ENCODE assay signal across 8 cellular contexts in the genomic region with DNA sequence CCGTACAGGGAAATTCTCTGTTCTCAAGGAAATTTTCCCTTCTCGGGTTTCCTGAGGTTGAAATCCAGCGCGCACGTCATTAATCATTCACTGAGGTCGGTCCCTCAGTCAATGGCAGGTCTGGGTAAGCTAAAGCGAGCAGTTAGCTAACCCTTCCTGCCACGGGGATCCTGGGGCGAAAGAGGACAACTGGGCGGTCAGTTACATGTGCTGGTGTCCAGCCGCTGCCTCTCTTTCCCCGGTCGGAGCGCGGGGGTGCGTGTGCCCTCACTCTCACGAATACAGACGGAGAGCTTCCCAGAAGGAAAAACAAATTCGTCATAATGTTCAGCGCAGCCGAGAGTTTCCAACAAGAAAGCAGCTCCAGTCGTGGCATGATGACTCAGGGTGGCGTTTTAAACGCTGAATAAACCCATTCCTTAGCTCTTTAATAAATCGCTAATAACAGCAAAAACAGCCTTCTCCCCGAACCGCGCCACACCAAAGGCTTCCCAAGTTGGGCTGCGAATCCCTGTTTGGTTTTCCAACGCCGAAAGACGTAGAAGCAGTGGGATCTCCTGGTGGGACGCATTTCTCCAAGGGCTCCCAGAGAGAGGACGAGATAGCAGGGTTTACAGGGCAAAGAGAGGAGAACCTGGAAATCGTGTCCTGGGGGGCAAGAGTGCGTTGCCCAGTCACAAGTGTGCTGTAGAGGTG. TPM values are rescaled to one million over a fixed set of nuclear protein-coding genes. Genes with fewer than 3 reads are reported as not detected.
DNase-seq lines count a peak whose midpoint lies in the region; ATAC-seq lines count a peak whose summit lies in the region.

No MANE protein-coding gene starts in this region.

- H3K4me3 ChIP-seq in ectodermal cell (ENCODE audit: insufficient read depth, low read depth, low read length) = peak overlapping the region; percentile 40

- DNase-seq in NCI-H146 treated with DMSO at 0.1 percent for 48 hours (lab: John Stamatoyannopoulos, UW; ENCODE audit: unreplicated experiment) (peak; percentile 24), HuH-7 (ENCODE audit: low spot score) (no peak), GM19240 (ENCODE audit: insufficient read length, low spot score) (no peak), cerebellum (ENCODE audit: low spot score) (no peak)
- DNase-seq in naive thymus-derived CD8-positive, alpha-beta T cell = no peak

- 3% methylated on average over 36 of the region's 36 CpGs for WGBS in ectodermal cell, 2 experiments

- POLR2A ChIA-PET in naive thymus-derived CD8-positive, alpha-beta T cell (lab: Charles Lee) = no interaction called here

- peak overlapping the region; percentile 50 to 91 (median 81) for H3K4me3 Mint-ChIP-seq in naive thymus-derived CD8-positive, alpha-beta T cell

- H3K27me3 Mint-ChIP-seq in naive thymus-derived CD8-positive, alpha-beta T cell = peaks cover 62 to 78% (median 74%) of the 10 kb centered on the region in 5 donors

- H3K9ac ChIP-seq in ES-I3 (ENCODE audit: low read depth, low read length) = peak overlapping the region; percentile 41; the same call in 1 of the 2 replicates

- ATAC-seq in naive thymus-derived CD8-positive, alpha-beta T cell = no peak
- ATAC-seq in HG03457 (IDR thresholded peaks at IDR 0.05; ENCODE audit: unreplicated experiment) = no peak

- no peaks in the 10 kb centered on the region for H3K9me3 ChIP-seq in ES-I3 (ENCODE audit: control insufficient read depth, insufficient read depth, low read length)
- no peaks in the 10 kb centered on the region for H3K9me3 ChIP-seq in ectodermal cell (ENCODE audit: control insufficient read depth, low read length)

- peaks cover 100% of the 10 kb centered on the region for H3K27me3 ChIP-seq in ectodermal cell (ENCODE audit: control insufficient read depth, insufficient read depth, low read length, poor library complexity, severe bottlenecking)

- peaks cover 20 to 38% (median 29%) of the 10 kb centered on the region in 4 donors for H3K4me1 Mint-ChIP-seq in naive thymus-derived CD8-positive, alpha-beta T cell

- no peak overlapping the region for H3K27ac ChIP-seq in ectodermal cell (ENCODE audit: insufficient read depth, low read depth, low read length, poor library complexity, severe bottlenecking)

- H3K9me3 Mint-ChIP-seq in naive thymus-derived CD8-positive, alpha-beta T cell = peaks cover 0 to 2% (median 0%) of the 10 kb centered on the region in 9 donors

- no peaks in the 10 kb centered on the region for H3K36me3 Mint-ChIP-seq in naive thymus-derived CD8-positive, alpha-beta T cell

- H3K4me1 ChIP-seq in ES-I3 (ENCODE audit: insufficient read depth, low read length) = no peaks in the 10 kb centered on the region
- H3K4me1 ChIP-seq in ectodermal cell (ENCODE audit: control insufficient read depth, insufficient read depth, low read length) = peaks cover 10% of the 10 kb centered on the region

- H3K27ac Mint-ChIP-seq in naive thymus-derived CD8-positive, alpha-beta T cell = peak overlapping the region in 1 of 10 donors; percentile 59

- no peaks in the 10 kb centered on the region for H3K36me3 ChIP-seq in ES-I3 (ENCODE audit: insufficient read depth, low read length)
- no peaks in the 10 kb centered on the region for H3K36me3 ChIP-seq in ectodermal cell (ENCODE audit: control insufficient read depth, insufficient read depth, low read length)

RNA-seq across cellular contexts. Expression of a gene that starts 0.7 kb away (rescaled TPM):
- not detected for polyA plus RNA-seq in ectodermal cell (2013, experiment 1 of 4)
- not detected for polyA plus RNA-seq in ectodermal cell (2013, experiment 2 of 4)
- polyA plus RNA-seq in ectodermal cell (2013, experiment 3 of 4) = 0.05 TPM
- polyA plus RNA-seq in ectodermal cell (2013, experiment 4 of 4) = not detected
- total RNA-seq in naive thymus-derived CD8-positive, alpha-beta T cell = not detected
- not detected for polyA plus RNA-seq in naive thymus-derived CD8-positive, alpha-beta T cell
- total RNA-seq in cerebellum = 26.1 TPM

Comparison
In these comparisons a context has a peak if more than half of its experiments do, and no peak if none do; other contexts are left out.
1. RNA of a gene that starts 0.7 kb away (total RNA-seq): 26.1 TPM in cerebellum (single experiment); not detected in naive thymus-derived CD8-positive, alpha-beta T cell; every median in the first group is over 10 times any median in the second.